ENCODE assay signal across 1 cellular context in the genomic region with DNA sequence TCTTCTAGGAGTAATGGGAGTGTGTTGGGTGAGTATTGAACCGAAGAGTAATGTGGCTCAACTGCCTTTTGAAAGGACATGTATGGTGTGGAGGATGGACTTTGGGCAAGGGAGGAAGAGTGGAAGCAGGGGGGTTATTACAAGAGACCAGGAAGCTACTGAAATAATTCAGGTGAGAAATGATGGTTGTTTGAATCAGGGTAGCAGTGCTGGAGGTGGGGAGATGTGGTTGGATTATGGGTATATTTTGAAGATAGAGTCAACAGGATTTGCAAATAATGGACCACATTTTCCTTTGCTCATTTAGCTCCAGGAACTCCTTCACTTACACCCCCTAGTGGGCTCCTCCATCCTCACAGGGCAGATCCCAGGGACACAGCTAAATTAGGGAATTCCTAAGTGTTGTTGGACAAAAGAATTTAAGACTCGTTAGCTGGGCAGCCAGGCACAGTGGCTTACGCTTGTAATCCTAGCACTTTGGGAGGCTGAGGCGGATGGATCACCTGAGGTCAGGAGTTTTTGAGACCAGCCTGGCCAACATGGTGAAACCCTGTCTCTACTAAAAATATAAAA.
TF ChIP-seq lines count a peak whose summit lies in the region.

No MANE protein-coding gene starts in this region.

TF ChIP-seq in HEK293, 187 proteins besides CTCF, POLR2A, EP300 and RAD21:
- TF ChIP-seq ZNF133 (tag by site-specific recombination; IDR thresholded peaks at IDR 0.05) (no peak), ZNF2 (tag by site-specific recombination; IDR thresholded peaks at IDR 0.05) (no peak), ZNF302 (tag by site-specific recombination; IDR thresholded peaks at IDR 0.05; ENCODE audit: low read depth) (no peak), FEZF1 (tag by site-specific recombination; IDR thresholded peaks at IDR 0.05) (peak; percentile 42; the same call in 1 of the 2 replicates), ZNF571 (tag by site-specific recombination; IDR thresholded peaks at IDR 0.05) (no peak), ZNF654 (tag by site-specific recombination; IDR thresholded peaks at IDR 0.05; ENCODE audit: low read depth) (peak; percentile 24), ZBTB48 (tag by site-specific recombination; IDR thresholded peaks at IDR 0.05) (0 out of 2 replicates have a peak, but pooled peaks have one; percentile 14), ZNF223 (tag by site-specific recombination; IDR thresholded peaks at IDR 0.05) (no peak)
- TF ChIP-seq, protein P1, sequence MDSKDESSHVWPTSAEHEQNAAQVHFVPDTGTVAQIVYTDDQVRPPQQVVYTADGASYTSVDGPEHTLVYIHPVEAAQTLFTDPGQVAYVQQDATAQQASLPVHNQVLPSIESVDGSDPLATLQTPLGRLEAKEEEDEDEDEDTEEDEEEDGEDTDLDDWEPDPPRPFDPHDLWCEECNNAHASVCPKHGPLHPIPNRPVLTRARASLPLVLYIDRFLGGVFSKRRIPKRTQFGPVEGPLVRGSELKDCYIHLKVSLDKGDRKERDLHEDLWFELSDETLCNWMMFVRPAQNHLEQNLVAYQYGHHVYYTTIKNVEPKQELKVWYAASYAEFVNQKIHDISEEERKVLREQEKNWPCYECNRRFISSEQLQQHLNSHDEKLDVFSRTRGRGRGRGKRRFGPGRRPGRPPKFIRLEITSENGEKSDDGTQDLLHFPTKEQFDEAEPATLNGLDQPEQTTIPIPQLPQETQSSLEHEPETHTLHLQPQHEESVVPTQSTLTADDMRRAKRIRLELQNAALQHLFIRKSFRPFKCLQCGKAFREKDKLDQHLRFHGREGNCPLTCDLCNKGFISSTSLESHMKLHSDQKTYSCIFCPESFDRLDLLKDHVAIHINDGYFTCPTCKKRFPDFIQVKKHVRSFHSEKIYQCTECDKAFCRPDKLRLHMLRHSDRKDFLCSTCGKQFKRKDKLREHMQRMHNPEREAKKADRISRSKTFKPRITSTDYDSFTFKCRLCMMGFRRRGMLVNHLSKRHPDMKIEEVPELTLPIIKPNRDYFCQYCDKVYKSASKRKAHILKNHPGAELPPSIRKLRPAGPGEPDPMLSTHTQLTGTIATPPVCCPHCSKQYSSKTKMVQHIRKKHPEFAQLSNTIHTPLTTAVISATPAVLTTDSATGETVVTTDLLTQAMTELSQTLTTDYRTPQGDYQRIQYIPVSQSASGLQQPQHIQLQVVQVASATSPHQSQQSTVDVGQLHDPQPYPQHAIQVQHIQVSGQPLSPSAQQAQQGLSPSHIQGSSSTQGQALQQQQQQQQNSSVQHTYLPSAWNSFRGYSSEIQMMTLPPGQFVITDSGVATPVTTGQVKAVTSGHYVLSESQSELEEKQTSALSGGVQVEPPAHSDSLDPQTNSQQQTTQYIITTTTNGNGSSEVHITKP (tag by site-specific recombination; IDR thresholded peaks at IDR 0.05) = peak; percentile 66
TF ChIP-seq in HEK293: peak in this region for 4.
